In the genomic region with DNA sequence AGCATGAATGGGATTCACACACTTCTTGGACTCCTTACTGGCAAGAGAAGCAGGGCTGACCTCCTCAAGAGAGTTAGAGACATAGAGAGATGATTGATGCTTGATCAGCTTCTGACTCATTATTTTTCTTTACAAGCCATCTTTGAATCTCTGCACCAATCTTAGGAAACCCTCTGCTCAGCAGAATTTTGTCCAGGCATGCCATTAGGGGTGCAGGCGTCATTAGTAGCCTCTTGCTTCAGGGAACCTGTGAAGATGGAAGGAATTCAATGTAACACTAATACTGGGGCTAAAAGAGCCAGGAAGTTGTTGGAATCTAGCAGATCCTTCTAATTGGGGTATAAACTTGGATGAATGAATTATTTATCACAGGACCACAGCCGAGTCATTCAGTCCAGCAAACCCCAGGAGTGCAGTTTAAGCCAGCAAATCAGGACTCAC, we compare ENCODE assay signal across 12 cellular contexts.
DNase-seq lines count a peak whose midpoint lies in the region; ATAC-seq and TF ChIP-seq lines count a peak whose summit lies in the region.
"Had no signal": no experiment of that assay in that cellular context is flagged by ENCODE, and none has a peak within 500 bp of the region (broad histone marks: within the 10 kb centered on the region; RNA-seq: fewer than 3 reads in every experiment).

No MANE protein-coding gene starts in this region.

- no peak for TF ChIP-seq CTCF in HFFc6 (IDR thresholded peaks at IDR 0.05)
- TF ChIP-seq CTCF in GM10266 (IDR thresholded peaks at IDR 0.05; ENCODE audit: control insufficient read depth, insufficient read depth, low read depth, missing control alignments), result no peak

- H3K27ac Mint-ChIP-seq in HFFc6, result peak overlapping the region; percentile 95
- peak overlapping the region; percentile 58 for H3K27ac Mint-ChIP-seq in stimulated activated effector memory CD8-positive, alpha-beta T cell treated with anti-CD3 and anti-CD28 coated beads, Interleukin-12 subunit alpha, Interleukin-12 subunit beta, amount 100 ng/mL, for 72 hours
- H3K27ac Mint-ChIP-seq: activated CD4-positive, alpha-beta T cell treated with anti-CD3 and anti-CD28 coated beads for 36 hours; activated T-cell treated with anti-CD3 and anti-CD28 coated beads, Interleukin-2, amount 50 U/mL, for 24 hours; T-helper 2 cell treated with Interferon-gamma antibody and Interleukin-4, amounts not matched to agents 5 μg/mL and 100 μg/mL, for 36 hours had no signal

- H3K9me3 Mint-ChIP-seq in HFFc6, result no peaks in the 10 kb centered on the region
- H3K9me3 Mint-ChIP-seq in stimulated activated effector memory CD8-positive, alpha-beta T cell treated with anti-CD3 and anti-CD28 coated beads, Interleukin-12 subunit alpha, Interleukin-12 subunit beta, amount 100 ng/mL, for 72 hours, result no peaks in the 10 kb centered on the region
- H3K9me3 Mint-ChIP-seq: activated T-cell treated with anti-CD3 and anti-CD28 coated beads, Interleukin-2, amount 50 U/mL, for 24 hours; T-helper 2 cell treated with Interferon-gamma antibody and Interleukin-4, amounts not matched to agents 5 μg/mL and 100 μg/mL, for 36 hours had no signal

- H3K27me3 Mint-ChIP-seq in HFFc6 (ENCODE audit: insufficient read depth), result no peaks in the 10 kb centered on the region; the same call in none of the 2 replicates
- H3K27me3 Mint-ChIP-seq: activated CD4-positive, alpha-beta T cell treated with anti-CD3 and anti-CD28 coated beads for 36 hours; activated T-cell treated with anti-CD3 and anti-CD28 coated beads, Interleukin-2, amount 50 U/mL, for 24 hours had no signal

- peaks cover 26% of the 10 kb centered on the region for H3K36me3 Mint-ChIP-seq in HFFc6 (ENCODE audit: low read depth)
- H3K36me3 Mint-ChIP-seq in stimulated activated effector memory CD8-positive, alpha-beta T cell treated with anti-CD3 and anti-CD28 coated beads, Interleukin-12 subunit alpha, Interleukin-12 subunit beta, amount 100 ng/mL, for 72 hours, result peaks cover 17% of the 10 kb centered on the region

- ATAC-seq in SK-N-SH treated with all-trans-retinoic acid at 6 μM for 48 hours (peak; percentile 25; the same call in 2 of the 3 replicates), GM21786 (IDR thresholded peaks at IDR 0.05; ENCODE audit: unreplicated experiment) (no peak)
- no peak for ATAC-seq in stimulated activated effector memory CD8-positive, alpha-beta T cell treated with anti-CD3 and anti-CD28 coated beads, Interleukin-12 subunit alpha, Interleukin-12 subunit beta, amount 100 ng/mL, for 72 hours
- ATAC-seq: activated CD4-positive, alpha-beta T cell treated with anti-CD3 and anti-CD28 coated beads for 36 hours had no signal

- peak; percentile 58 for DNase-seq in HFFc6
- DNase-seq in fibroblast of peridontal ligament (ENCODE audit: extremely low read depth), result peak; percentile 40
- DNase-seq in stimulated activated effector memory CD8-positive, alpha-beta T cell treated with anti-CD3 and anti-CD28 coated beads, Interleukin-12 subunit alpha, Interleukin-12 subunit beta, amount 100 ng/mL, for 72 hours (ENCODE audit: low spot score in 2 of 2), result no peak
- no peak for DNase-seq in GM10266 (ENCODE audit: extremely low spot score)
- no peak for DNase-seq in activated CD4-positive, CD25-positive, alpha-beta regulatory T cell (lab: John Stamatoyannopoulos, UW)
- DNase-seq: activated CD4-positive, alpha-beta T cell treated with anti-CD3 and anti-CD28 coated beads for 36 hours; activated T-cell treated with anti-CD3 and anti-CD28 coated beads, Interleukin-2, amount 50 U/mL, for 24 hours; NCI-H2029 treated with DMSO at 0.1 percent for 48 hours; Right ventricle myocardium superior had no signal

- peaks cover 98% of the 10 kb centered on the region for H3K4me1 Mint-ChIP-seq in HFFc6 (ENCODE audit: low read depth)
- peaks cover 52% of the 10 kb centered on the region for H3K4me1 Mint-ChIP-seq in stimulated activated effector memory CD8-positive, alpha-beta T cell treated with anti-CD3 and anti-CD28 coated beads, Interleukin-12 subunit alpha, Interleukin-12 subunit beta, amount 100 ng/mL, for 72 hours

- peak overlapping the region; percentile 11; the same call in 1 of the 2 replicates for H3K4me3 Mint-ChIP-seq in HFFc6
- H3K4me3 Mint-ChIP-seq in stimulated activated effector memory CD8-positive, alpha-beta T cell treated with anti-CD3 and anti-CD28 coated beads, Interleukin-12 subunit alpha, Interleukin-12 subunit beta, amount 100 ng/mL, for 72 hours, result no peak overlapping the region
- H3K4me3 Mint-ChIP-seq: activated CD4-positive, alpha-beta T cell treated with anti-CD3 and anti-CD28 coated beads for 36 hours; activated T-cell treated with anti-CD3 and anti-CD28 coated beads, Interleukin-2, amount 50 U/mL, for 24 hours; T-helper 2 cell treated with Interferon-gamma antibody and Interleukin-4, amounts not matched to agents 5 μg/mL and 100 μg/mL, for 36 hours had no signal

TF ChIP-seq in SK-N-SH treated with all-trans-retinoic acid at 6 μM for 48 hours, 23 proteins besides CTCF, POLR2A, EP300 and RAD21 (continues in another document):
- TF ChIP-seq, protein P1, sequence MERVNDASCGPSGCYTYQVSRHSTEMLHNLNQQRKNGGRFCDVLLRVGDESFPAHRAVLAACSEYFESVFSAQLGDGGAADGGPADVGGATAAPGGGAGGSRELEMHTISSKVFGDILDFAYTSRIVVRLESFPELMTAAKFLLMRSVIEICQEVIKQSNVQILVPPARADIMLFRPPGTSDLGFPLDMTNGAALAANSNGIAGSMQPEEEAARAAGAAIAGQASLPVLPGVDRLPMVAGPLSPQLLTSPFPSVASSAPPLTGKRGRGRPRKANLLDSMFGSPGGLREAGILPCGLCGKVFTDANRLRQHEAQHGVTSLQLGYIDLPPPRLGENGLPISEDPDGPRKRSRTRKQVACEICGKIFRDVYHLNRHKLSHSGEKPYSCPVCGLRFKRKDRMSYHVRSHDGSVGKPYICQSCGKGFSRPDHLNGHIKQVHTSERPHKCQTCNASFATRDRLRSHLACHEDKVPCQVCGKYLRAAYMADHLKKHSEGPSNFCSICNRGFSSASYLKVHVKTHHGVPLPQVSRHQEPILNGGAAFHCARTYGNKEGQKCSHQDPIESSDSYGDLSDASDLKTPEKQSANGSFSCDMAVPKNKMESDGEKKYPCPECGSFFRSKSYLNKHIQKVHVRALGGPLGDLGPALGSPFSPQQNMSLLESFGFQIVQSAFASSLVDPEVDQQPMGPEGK (CRISPR knock-in tag; IDR thresholded peaks at IDR 0.05; ENCODE audit: borderline replicate concordance), result no peak
- TF ChIP-seq TCF4 (CRISPR knock-in tag; IDR thresholded peaks at IDR 0.05; ENCODE audit: borderline replicate concordance) (no peak), ISL1 (CRISPR knock-in tag; IDR thresholded peaks at IDR 0.05) (no peak), OSR1 (CRISPR knock-in tag; IDR thresholded peaks at IDR 0.05) (no peak), SNAI2 (CRISPR knock-in tag; IDR thresholded peaks at IDR 0.05) (no peak), ZNF8 (CRISPR knock-in tag; IDR thresholded peaks at IDR 0.05) (no peak), ARNTL (CRISPR knock-in tag; IDR thresholded peaks at IDR 0.05; ENCODE audit: borderline replicate concordance, low read depth) (no peak), ZFP30 (CRISPR knock-in tag; IDR thresholded peaks at IDR 0.05) (no peak), GLIS3 (CRISPR knock-in tag; IDR thresholded peaks at IDR 0.05) (no peak), ESRRG (CRISPR knock-in tag; IDR thresholded peaks at IDR 0.05) (no peak), ZFP3 (CRISPR knock-in tag; IDR thresholded peaks at IDR 0.05) (no peak), RARB (CRISPR knock-in tag; IDR thresholded peaks at IDR 0.05) (no peak), ZC3H10 (CRISPR knock-in tag; IDR thresholded peaks at IDR 0.05) (no peak), PPARA (CRISPR knock-in tag; IDR thresholded peaks at IDR 0.05; ENCODE audit: borderline replicate concordance) (no peak)
- TF ChIP-seq, protein P2, sequence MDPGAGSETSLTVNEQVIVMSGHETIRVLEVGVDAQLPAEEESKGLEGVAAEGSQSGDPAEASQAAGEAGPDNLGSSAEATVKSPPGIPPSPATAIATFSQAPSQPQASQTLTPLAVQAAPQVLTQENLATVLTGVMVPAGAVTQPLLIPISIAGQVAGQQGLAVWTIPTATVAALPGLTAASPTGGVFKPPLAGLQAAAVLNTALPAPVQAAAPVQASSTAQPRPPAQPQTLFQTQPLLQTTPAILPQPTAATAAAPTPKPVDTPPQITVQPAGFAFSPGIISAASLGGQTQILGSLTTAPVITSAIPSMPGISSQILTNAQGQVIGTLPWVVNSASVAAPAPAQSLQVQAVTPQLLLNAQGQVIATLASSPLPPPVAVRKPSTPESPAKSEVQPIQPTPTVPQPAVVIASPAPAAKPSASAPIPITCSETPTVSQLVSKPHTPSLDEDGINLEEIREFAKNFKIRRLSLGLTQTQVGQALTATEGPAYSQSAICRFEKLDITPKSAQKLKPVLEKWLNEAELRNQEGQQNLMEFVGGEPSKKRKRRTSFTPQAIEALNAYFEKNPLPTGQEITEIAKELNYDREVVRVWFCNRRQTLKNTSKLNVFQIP (CRISPR knock-in tag; IDR thresholded peaks at IDR 0.05; ENCODE audit: borderline replicate concordance, low read depth), result no peak
- TF ChIP-seq, protein P3, sequence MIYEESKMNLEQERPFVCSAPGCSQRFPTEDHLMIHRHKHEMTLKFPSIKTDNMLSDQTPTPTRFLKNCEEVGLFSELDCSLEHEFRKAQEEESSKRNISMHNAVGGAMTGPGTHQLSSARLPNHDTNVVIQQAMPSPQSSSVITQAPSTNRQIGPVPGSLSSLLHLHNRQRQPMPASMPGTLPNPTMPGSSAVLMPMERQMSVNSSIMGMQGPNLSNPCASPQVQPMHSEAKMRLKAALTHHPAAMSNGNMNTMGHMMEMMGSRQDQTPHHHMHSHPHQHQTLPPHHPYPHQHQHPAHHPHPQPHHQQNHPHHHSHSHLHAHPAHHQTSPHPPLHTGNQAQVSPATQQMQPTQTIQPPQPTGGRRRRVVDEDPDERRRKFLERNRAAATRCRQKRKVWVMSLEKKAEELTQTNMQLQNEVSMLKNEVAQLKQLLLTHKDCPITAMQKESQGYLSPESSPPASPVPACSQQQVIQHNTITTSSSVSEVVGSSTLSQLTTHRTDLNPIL (CRISPR knock-in tag; IDR thresholded peaks at IDR 0.05; ENCODE audit: low read depth), result no peak
- TF ChIP-seq, protein P4, sequence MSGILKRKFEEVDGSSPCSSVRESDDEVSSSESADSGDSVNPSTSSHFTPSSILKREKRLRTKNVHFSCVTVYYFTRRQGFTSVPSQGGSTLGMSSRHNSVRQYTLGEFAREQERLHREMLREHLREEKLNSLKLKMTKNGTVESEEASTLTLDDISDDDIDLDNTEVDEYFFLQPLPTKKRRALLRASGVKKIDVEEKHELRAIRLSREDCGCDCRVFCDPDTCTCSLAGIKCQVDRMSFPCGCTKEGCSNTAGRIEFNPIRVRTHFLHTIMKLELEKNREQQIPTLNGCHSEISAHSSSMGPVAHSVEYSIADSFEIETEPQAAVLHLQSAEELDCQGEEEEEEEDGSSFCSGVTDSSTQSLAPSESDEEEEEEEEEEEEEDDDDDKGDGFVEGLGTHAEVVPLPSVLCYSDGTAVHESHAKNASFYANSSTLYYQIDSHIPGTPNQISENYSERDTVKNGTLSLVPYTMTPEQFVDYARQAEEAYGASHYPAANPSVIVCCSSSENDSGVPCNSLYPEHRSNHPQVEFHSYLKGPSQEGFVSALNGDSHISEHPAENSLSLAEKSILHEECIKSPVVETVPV (CRISPR knock-in tag; IDR thresholded peaks at IDR 0.05), result no peak

Comparison
In these comparisons a context has a peak if more than half of its experiments do, and no peak if none do; other contexts are left out.
1. DNase-seq: peak in HFFc6 (single experiment) and fibroblast of peridontal ligament (single experiment); none in stimulated activated effector memory CD8-positive, alpha-beta T cell treated with anti-CD3 and anti-CD28 coated beads, Interleukin-12 subunit alpha, Interleukin-12 subunit beta, amount 100 ng/mL, for 72 hours (0 of 2), GM10266 (single experiment) and activated CD4-positive, CD25-positive, alpha-beta regulatory T cell (0 of 4).